11 cellular contexts compared by ENCODE assay signal in the genomic region with DNA sequence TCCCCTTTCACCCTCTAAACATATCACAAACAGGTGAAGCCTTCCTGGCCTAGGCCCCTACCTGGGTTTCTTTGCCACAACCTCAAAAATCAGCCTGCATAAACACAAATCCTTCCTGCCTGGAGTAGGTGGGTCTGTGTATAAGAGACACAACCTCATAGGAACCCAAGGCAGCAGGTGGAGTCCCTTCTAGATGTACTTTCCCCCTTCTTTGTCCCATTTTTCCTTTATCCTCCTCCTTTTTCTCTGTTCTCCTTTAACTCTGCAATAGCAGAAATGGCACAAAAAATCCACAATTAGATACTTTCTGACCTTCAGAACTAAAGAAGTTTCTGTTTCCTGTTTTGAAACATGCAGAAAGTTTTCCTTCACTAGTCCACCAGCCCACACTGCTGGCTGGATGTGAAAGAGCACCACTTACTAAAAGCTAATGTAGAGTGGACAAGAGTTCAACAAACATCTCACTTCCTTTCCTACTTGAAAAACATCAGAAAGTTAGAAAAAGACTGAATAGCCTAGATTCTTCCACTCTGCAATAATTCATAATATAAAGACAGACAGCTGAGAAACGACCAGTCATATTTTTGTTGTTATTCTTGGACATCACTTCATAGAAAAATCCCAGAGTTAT. TPM values are rescaled to one million over a fixed set of nuclear protein-coding genes. Genes with fewer than 3 reads are reported as not detected.
DNase-seq lines count a peak whose midpoint lies in the region; ATAC-seq and TF ChIP-seq lines count a peak whose summit lies in the region.
"Had no signal": no experiment of that assay in that cellular context is flagged by ENCODE, and none has a peak within 500 bp of the region (broad histone marks: within the 10 kb centered on the region; RNA-seq: fewer than 3 reads in every experiment).

No MANE protein-coding gene starts in this region.

- H3K9me3 ChIP-seq in heart left ventricle (no peaks in the 10 kb centered on the region), tibial artery (no peaks in the 10 kb centered on the region)

- H3K27ac ChIP-seq in heart left ventricle (peak overlapping the region in 10 of 12 donors; percentile 19 to 65 (median 46)), tibial artery (peak overlapping the region; percentile 76 to 79)

- no peaks in the 10 kb centered on the region for H3K27me3 ChIP-seq in heart left ventricle
- no peaks in the 10 kb centered on the region for H3K27me3 ChIP-seq in tibial artery

- intact Hi-C loops in heart left ventricle (cut with DNase I) (loop anchor here in 2 of 10 donors (5.0 kb wide), 2 partner anchors 47 to 102 kb away; no protein-coding TSS in a partner anchor), tibial artery (cut with DNase I; ENCODE audit: low total_unique reads) (no loop called here)

- TF ChIP-seq POLR2A in heart left ventricle (IDR thresholded peaks at IDR 0.05) = no peak

- H3K36me3 ChIP-seq in heart left ventricle (peaks cover 0 to 100% (median 78%) of the 10 kb centered on the region in 9 donors), tibial artery (peaks cover 59 to 70% (median 60%) of the 10 kb centered on the region in 3 donors)

- peak in 5 of 12 donors; percentile 17 to 44 (median 26) for TF ChIP-seq CTCF in heart left ventricle (IDR thresholded peaks at IDR 0.05)
- peak in 1 of 2 experiments; percentile 37 for TF ChIP-seq CTCF in tibial artery (IDR thresholded peaks at IDR 0.05)
- TF ChIP-seq CTCF in nephron progenitor cell (IDR thresholded peaks at IDR 0.05) = no peak

- H3K4me3 ChIP-seq in heart left ventricle = no peak overlapping the region
- no peak overlapping the region for H3K4me3 ChIP-seq in tibial artery

- peaks cover 21% of the 10 kb centered on the region for H3K4me1 Mint-ChIP-seq in activated T-cell treated with anti-CD3 and anti-CD28 coated beads, Interleukin-2, amount 50 U/mL, for 72 hours (ENCODE audit: low read depth)
- peaks cover 37 to 68% (median 62%) of the 10 kb centered on the region in 3 donors for H3K4me1 Mint-ChIP-seq in T-cell
- H3K4me1 Mint-ChIP-seq in nephron progenitor cell = no peaks in the 10 kb centered on the region

- DNase-seq in activated T-cell treated with anti-CD3 and anti-CD28 coated beads, Interleukin-2, amount 50 U/mL, for 72 hours = no peak
- no peak for DNase-seq in activated T-cell treated with anti-CD3 and anti-CD28 coated beads, Interleukin-2, amount 50 U/mL, for 48 hours
- DNase-seq in T-cell (no peak), heart left ventricle (peak in 1 of 5 donors; percentile 39), tibial artery (no peak), A172 (ENCODE audit: low spot score) (no peak), nephron progenitor cell (no peak)
- no peak for DNase-seq in activated CD4-positive, alpha-beta T cell treated with anti-CD3 and anti-CD28 coated beads for 1 hour
- DNase-seq: activated B cell treated with CpG ODN at 0.5 μM for 24 hours, hippocampal formation, NCI-H1105 treated with DMSO at 0.1 percent for 48 hours had no signal

- H3K27me3 Mint-ChIP-seq in activated T-cell treated with anti-CD3 and anti-CD28 coated beads, Interleukin-2, amount 50 U/mL, for 72 hours (ENCODE audit: low read depth) = no peaks in the 10 kb centered on the region
- H3K27me3 Mint-ChIP-seq in T-cell (no peaks in the 10 kb centered on the region), nephron progenitor cell (ENCODE audit: low read depth, poor library complexity) (no peaks in the 10 kb centered on the region)

- CTCF ChIA-PET in T-cell (lab: Charles Lee) = no interaction called here

- POLR2A ChIA-PET in T-cell (lab: Charles Lee) = no interaction called here

- peak overlapping the region; percentile 83 for H3K27ac Mint-ChIP-seq in activated T-cell treated with anti-CD3 and anti-CD28 coated beads, Interleukin-2, amount 50 U/mL, for 72 hours
- H3K27ac Mint-ChIP-seq in T-cell (peak overlapping the region; percentile 93 to 94), nephron progenitor cell (no peak overlapping the region)
- H3K27ac Mint-ChIP-seq: activated B cell treated with CpG ODN at 0.5 μM for 24 hours had no signal

- peaks cover 0 to 3% of the 10 kb centered on the region in 2 donors for H3K9me3 Mint-ChIP-seq in activated T-cell treated with anti-CD3 and anti-CD28 coated beads, Interleukin-2, amount 50 U/mL, for 72 hours
- H3K9me3 Mint-ChIP-seq in T-cell = peaks cover 0 to 6% (median 0%) of the 10 kb centered on the region in 3 donors
- no peaks in the 10 kb centered on the region for H3K9me3 Mint-ChIP-seq in nephron progenitor cell
- H3K9me3 Mint-ChIP-seq: activated B cell treated with CpG ODN at 0.5 μM for 24 hours had no signal

- H3K4me1 ChIP-seq in heart left ventricle = peaks cover 3 to 80% (median 29%) of the 10 kb centered on the region in 12 donors
- peaks cover 0 to 94% (median 37%) of the 10 kb centered on the region in 4 donors for H3K4me1 ChIP-seq in tibial artery

- ATAC-seq in activated T-cell treated with anti-CD3 and anti-CD28 coated beads, Interleukin-2, amount 50 U/mL, for 72 hours (replicated peaks in 1 of 2) = no peak
- peak in 2 of 4 experiments; percentile 32 to 38 for ATAC-seq in T-cell (replicated peaks in 1 of 4)
- ATAC-seq in heart left ventricle = peak in 2 of 4 donors; percentile 59 to 72

- 22 to 35% (median 26%) methylated on average over 1 of the region's 1 CpG for WGBS in heart left ventricle, 4 donors

- H3K36me3 Mint-ChIP-seq in activated T-cell treated with anti-CD3 and anti-CD28 coated beads, Interleukin-2, amount 50 U/mL, for 72 hours (ENCODE audit: insufficient read depth in 2 of 2) = peaks cover 2 to 11% of the 10 kb centered on the region in 2 donors
- H3K36me3 Mint-ChIP-seq in T-cell (peaks cover 45% of the 10 kb centered on the region), nephron progenitor cell (ENCODE audit: low read depth) (peaks cover 54% of the 10 kb centered on the region)

- H3K4me3 Mint-ChIP-seq in activated T-cell treated with anti-CD3 and anti-CD28 coated beads, Interleukin-2, amount 50 U/mL, for 72 hours = peak overlapping the region in 1 of 2 donors; percentile 45
- H3K4me3 Mint-ChIP-seq in T-cell = peak overlapping the region in 1 of 3 donors; percentile 35
- H3K4me3 Mint-ChIP-seq in nephron progenitor cell = no peak overlapping the region
- H3K4me3 Mint-ChIP-seq: activated B cell treated with CpG ODN at 0.5 μM for 24 hours had no signal

RNA-seq across cellular contexts. Expression of a gene that starts 11.2 kb away (rescaled TPM):
- 1 to 10 TPM; 4.5 to 5.0 TPM for total RNA-seq in activated T-cell treated with anti-CD3 and anti-CD28 coated beads, Interleukin-2, amount 50 U/mL, for 72 hours
- total RNA-seq in T-cell = 10 to 100 TPM; 20.7 to 43.7 (median 24.6) TPM
- 100 to 1,000 TPM in 2 of 9 donors, 10 to 100 TPM in 7; 21.9 to 109 (median 42.9) TPM for total RNA-seq in heart left ventricle
- polyA plus RNA-seq in heart left ventricle = 10 to 100 TPM; 10.2 to 20.3 TPM
- 1.2 and 1.4 TPM in 2 replicates for total RNA-seq in A172 (2014; rRNA removed; shearing (Covaris generic))
